ENCODE assay signal across 11 cellular contexts in the genomic region with DNA sequence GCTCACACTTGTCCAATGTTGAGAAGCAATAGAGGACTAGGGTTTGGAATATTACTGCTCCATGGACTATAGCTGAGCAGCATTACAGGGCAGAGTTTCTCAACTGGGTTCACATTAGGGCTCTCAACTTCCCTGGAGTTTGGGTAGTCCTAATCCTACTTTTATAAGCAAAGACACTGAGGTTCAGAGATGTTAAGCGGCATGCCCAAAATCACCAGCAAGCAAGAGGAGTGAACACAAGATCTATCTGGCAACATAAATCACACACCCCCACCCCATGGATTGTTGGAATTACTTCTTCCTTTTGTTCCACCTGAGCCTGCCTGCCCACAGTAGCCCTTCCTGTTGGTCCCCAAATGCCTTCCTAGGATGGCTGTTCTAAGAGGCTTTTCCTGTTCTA. TPM values are rescaled to one million over a fixed set of nuclear protein-coding genes. Genes with fewer than 3 reads are reported as not detected.
"Had no signal": no experiment of that assay in that cellular context is flagged by ENCODE, and none has a peak within 500 bp of the region (broad histone marks: within the 10 kb centered on the region; RNA-seq: fewer than 3 reads in every experiment).

No MANE protein-coding gene starts in this region.

- H3K27ac Mint-ChIP-seq: GM23338, H9, HFFc6 had no signal

- H3K4me2 ChIP-seq: GM23338, KMS-11 had no signal

- H3K9ac ChIP-seq: KMS-11 had no signal

- H3K4me1 Mint-ChIP-seq: GM23338 had no signal

- H3K4me3 ChIP-seq: GM23338 had no signal

- ATAC-seq: GM23338, HepG2 had no signal

- DNase-seq: H9, HCEC 1CT, HFFc6, Karpas-422, KBM-7 had no signal

- H3K9me3 Mint-ChIP-seq: H9, HFFc6 had no signal

- H3K27ac ChIP-seq: KMS-11 had no signal

- H3K4me3 Mint-ChIP-seq: GM23338, H9, HFFc6 had no signal

- FAIRE-seq: H1, H54, HepG2 had no signal

- H2AFZ ChIP-seq: GM23338 had no signal

RNA-seq across cellular contexts. Expression of a gene that starts 5.2 kb away (rescaled TPM):
- total RNA-seq: HT-29 had no signal
